9 cellular contexts compared by ENCODE assay signal in genomic region chr17:50558955-50559614, GRCh38. TPM values are rescaled to one million over a fixed set of nuclear protein-coding genes. Genes with fewer than 3 reads are reported as not detected.
DNase-seq lines count a peak whose midpoint lies in the region; ATAC-seq, FAIRE-seq and TF ChIP-seq lines count a peak whose summit lies in the region.
"Had no signal": no experiment of that assay in that cellular context is flagged by ENCODE, and none has a peak within 500 bp of the region (broad histone marks: within the 10 kb centered on the region; RNA-seq: fewer than 3 reads in every experiment).

No MANE protein-coding gene starts in this region.

- no peak for DNase-seq in GM12891 (ENCODE audit: insufficient read length, low spot score)
- peak; percentile 43 for DNase-seq in NCI-H69 (lab: John Stamatoyannopoulos, UW)
- no peak for DNase-seq in endothelial cell of umbilical vein (ENCODE audit: low read depth, low spot score)
- DNase-seq in gastrocnemius medialis, result no peak
- no peak for DNase-seq in NCI-H1694 (lab: John Stamatoyannopoulos, UW)
- no peak for DNase-seq in GDM1 (lab: John Stamatoyannopoulos, UW)
- DNase-seq in Kasumi-1 (lab: John Stamatoyannopoulos, UW), result no peak
- DNase-seq: hippocampal formation had no signal

- dilution Hi-C loops in endothelial cell of umbilical vein (cut with MboI; ENCODE audit: extremely low pct_ligation_motif_present, low sequenced_read_pairs), result no loop called here

- H3K9me3 ChIP-seq in endothelial cell of umbilical vein (replicated peaks; ENCODE audit: control insufficient read depth, insufficient read depth, low read length) (no peaks in the 10 kb centered on the region), gastrocnemius medialis (no peaks in the 10 kb centered on the region)

- peak; percentile 62 for FAIRE-seq in GM12891 (lab: Jason Lieb, UNC)
- FAIRE-seq in endothelial cell of umbilical vein (lab: Jason Lieb, UNC), result no peak

- no peaks in the 10 kb centered on the region for H3K79me2 ChIP-seq in endothelial cell of umbilical vein (ENCODE audit: control insufficient read depth, insufficient read depth, low read length)

- TF ChIP-seq CTCF in endothelial cell of umbilical vein (IDR thresholded peaks at IDR 0.05; ENCODE audit: extremely low read depth in 1 of 2, insufficient read depth in 1 of 2, low read depth in 1 of 2, low read length in 2 of 2), result no peak
- TF ChIP-seq CTCF in gastrocnemius medialis (IDR thresholded peaks at IDR 0.05 in 4 of 5, conservative IDR thresholded peaks at IDR 0.05 in 1 of 5), result no peak

- intact Hi-C loops in endothelial cell of umbilical vein (cut with micrococcal nuclease), result no loop called here
- intact Hi-C loops in gastrocnemius medialis (cut with DNase I; ENCODE audit: low total_unique reads), result no loop called here

- H3K4me1 ChIP-seq in endothelial cell of umbilical vein (ENCODE audit: control insufficient read depth, extremely low read depth, insufficient read depth, low read length) (peaks cover 7% of the 10 kb centered on the region), gastrocnemius medialis (peaks cover 14 to 25% of the 10 kb centered on the region in 2 donors)

- peaks cover 40 to 49% of the 10 kb centered on the region in 2 experiments for H3K27me3 ChIP-seq in endothelial cell of umbilical vein (ENCODE audit: control insufficient read depth in 2 of 2, insufficient read depth in 2 of 2, low read length in 2 of 2)
- peaks cover 49 to 60% (median 54%) of the 10 kb centered on the region in 3 donors for H3K27me3 ChIP-seq in gastrocnemius medialis

- BruUV-seq in endothelial cell of umbilical vein (replicated peaks; lab: Mats Ljungman, UMichigan), result no TSS peak

- TF ChIP-seq POLR2A in GM12891 (IDR thresholded peaks at IDR 0.05; ENCODE audit: low read depth, low read length) (no peak), endothelial cell of umbilical vein (IDR thresholded peaks at IDR 0.05; ENCODE audit: low read depth, low read length) (no peak), gastrocnemius medialis (IDR thresholded peaks at IDR 0.05) (no peak)

- peaks cover 0 to 3% of the 10 kb centered on the region in 2 experiments for H3K36me3 ChIP-seq in endothelial cell of umbilical vein (ENCODE audit: control insufficient read depth in 2 of 2, extremely low read depth in 1 of 2, insufficient read depth in 2 of 2, low read length in 2 of 2)
- H3K36me3 ChIP-seq in gastrocnemius medialis, result no peaks in the 10 kb centered on the region

- no peak overlapping the region for H3K4me2 ChIP-seq in endothelial cell of umbilical vein (ENCODE audit: insufficient read depth, low read length)

- no peak overlapping the region for H3K27ac ChIP-seq in endothelial cell of umbilical vein (ENCODE audit: insufficient read depth, low read depth, low read length)
- no peak overlapping the region for H3K27ac ChIP-seq in gastrocnemius medialis

- H3K9me1 ChIP-seq in endothelial cell of umbilical vein (replicated peaks; ENCODE audit: control insufficient read depth, extremely low read depth, insufficient read depth, low read length), result no peaks in the 10 kb centered on the region

- no peak overlapping the region for H3K9ac ChIP-seq in endothelial cell of umbilical vein (replicated peaks; ENCODE audit: extremely low read depth, insufficient read depth, low read length)

- no peak overlapping the region for H2AFZ ChIP-seq in endothelial cell of umbilical vein (ENCODE audit: low read depth, low read length)

- CTCF ChIA-PET in endothelial cell of umbilical vein (lab: Charles Lee), result interaction anchor here (1.0 to 2.4 kb wide), 4 partner anchors 8 to 67 kb away, joined by 3 to 17 read pairs (median 10); no protein-coding TSS in a partner anchor

- ATAC-seq in gastrocnemius medialis (no peak), HG02588 (IDR thresholded peaks at IDR 0.05; ENCODE audit: unreplicated experiment) (no peak)

- in situ Hi-C loops in gastrocnemius medialis (cut with MboI; ENCODE audit: low sequenced_read_pairs in 4 of 4), result loop anchor here in 1 of 4 donors (10.0 kb wide), 2 partner anchors 66 to 136 kb away; no protein-coding TSS in a partner anchor

- H4K20me1 ChIP-seq in endothelial cell of umbilical vein (replicated peaks; ENCODE audit: control insufficient read depth, extremely low read depth, insufficient read depth, low read length), result no peaks in the 10 kb centered on the region

- H3K4me3 ChIP-seq in endothelial cell of umbilical vein (replicated peaks in 1 of 3; ENCODE audit: insufficient read depth in 1 of 3, low read depth in 1 of 3, low read length in 3 of 3) (no peak overlapping the region), gastrocnemius medialis (peak overlapping the region in 3 of 4 donors; percentile 52 to 76 (median 55))

- POLR2A ChIA-PET in endothelial cell of umbilical vein (lab: Charles Lee), result no interaction called here

TF ChIP-seq in GM12891, 5 proteins besides CTCF, POLR2A, EP300 and RAD21:
- TF ChIP-seq SPI1 (IDR thresholded peaks at IDR 0.05; ENCODE audit: low read depth, low read length), result 0 out of 2 replicates have a peak, but pooled peaks have one; percentile 3
- TF ChIP-seq TAF1 (IDR thresholded peaks at IDR 0.05; ENCODE audit: low read depth, low read length), result no peak
- TF ChIP-seq POU2F2 (IDR thresholded peaks at IDR 0.05; ENCODE audit: low read depth, low read length), result no peak
- TF ChIP-seq POLR2AphosphoS5 (IDR thresholded peaks at IDR 0.05; ENCODE audit: low read depth, low read length), result no peak
- no peak for TF ChIP-seq PAX5 (IDR thresholded peaks at IDR 0.05; ENCODE audit: insufficient read depth, low read length, severe bottlenecking)
TF ChIP-seq in GM12891: peak in this region for 1.

TF ChIP-seq in endothelial cell of umbilical vein, 7 proteins besides CTCF, POLR2A, EP300 and RAD21:
- TF ChIP-seq JUN (IDR thresholded peaks at IDR 0.05; ENCODE audit: borderline replicate concordance, insufficient read depth, insufficient read length, low read depth), result no peak
- TF ChIP-seq EZH2 (IDR thresholded peaks at IDR 0.05; ENCODE audit: borderline replicate concordance, low read depth, low read length, severe bottlenecking), result peak; percentile 90

RNA-seq across cellular contexts. Expression of gene CACNA1G, which starts 1.4 kb away (rescaled TPM):
- not detected for polyA plus RNA-seq in GM12891 (2012; ENCODE audit: low read depth, missing spikeins)
- not detected in 2 replicates for total RNA-seq in endothelial cell of umbilical vein
- polyA plus RNA-seq in endothelial cell of umbilical vein, result not detected in 2 replicates
- 0.03 TPM in 1 of 2 replicates, not detected in the other for polyA plus RNA-seq in endothelial cell of umbilical vein (2011; cell fraction: cytosol; rRNA removed)
- 0.03 TPM in 1 of 2 replicates, not detected in the other for polyA plus RNA-seq in endothelial cell of umbilical vein (2011; cell fraction: nucleus; rRNA removed)
- not detected in 2 replicates for polyA plus RNA-seq in endothelial cell of umbilical vein (2012)
- polyA minus RNA-seq in endothelial cell of umbilical vein, result not detected in 2 replicates
- not detected for polyA minus RNA-seq in endothelial cell of umbilical vein (2011; cell fraction: cytosol; rRNA and poly(A)+ RNA removed)
- not detected in 2 replicates for polyA minus RNA-seq in endothelial cell of umbilical vein (2011; cell fraction: nucleus; rRNA and poly(A)+ RNA removed)
- under 1 TPM in 2 of 4 donors, not detected in 2; 0.09 to 0.10 TPM for total RNA-seq in gastrocnemius medialis

RNA-seq across cellular contexts. Expression of gene SPATA20, which starts 12.1 kb away (rescaled TPM):
- 26.5 TPM for polyA plus RNA-seq in GM12891 (2012; ENCODE audit: low read depth, missing spikeins)
- total RNA-seq in endothelial cell of umbilical vein (31.4 and 42.3 TPM in 2 replicates), gastrocnemius medialis (10 to 100 TPM; 22.3 to 67.9 (median 29.1) TPM)
- polyA plus RNA-seq in endothelial cell of umbilical vein, result 51.5 and 52.7 TPM in 2 replicates
- 19.0 and 26.3 TPM in 2 replicates for polyA plus RNA-seq in endothelial cell of umbilical vein (2011; cell fraction: cytosol; rRNA removed)
- 199 and 245 TPM in 2 replicates for polyA plus RNA-seq in endothelial cell of umbilical vein (2011; cell fraction: nucleus; rRNA removed)
- 35.5 and 58.2 TPM in 2 replicates for polyA plus RNA-seq in endothelial cell of umbilical vein (2012)
- 44.0 and 45.6 TPM in 2 replicates for polyA minus RNA-seq in endothelial cell of umbilical vein
- polyA minus RNA-seq in endothelial cell of umbilical vein (2011; cell fraction: cytosol; rRNA and poly(A)+ RNA removed), result 3.7 TPM
- polyA minus RNA-seq in endothelial cell of umbilical vein (2011; cell fraction: nucleus; rRNA and poly(A)+ RNA removed), result 52.6 and 72.8 TPM in 2 replicates

RNA-seq across cellular contexts. Expression of gene EPN3, which starts 26.6 kb away (rescaled TPM):
- polyA plus RNA-seq in GM12891 (2012; ENCODE audit: low read depth, missing spikeins), result not detected
- total RNA-seq in endothelial cell of umbilical vein (not detected in 2 replicates), gastrocnemius medialis (not detected)
- polyA plus RNA-seq in endothelial cell of umbilical vein, result not detected in 2 replicates
- polyA plus RNA-seq in endothelial cell of umbilical vein (2011; cell fraction: cytosol; rRNA removed), result 0.03 TPM in 1 of 2 replicates, not detected in the other
- polyA plus RNA-seq in endothelial cell of umbilical vein (2011; cell fraction: nucleus; rRNA removed), result 0.07 TPM in 1 of 2 replicates, not detected in the other
- 0.13 TPM in 1 of 2 replicates, not detected in the other for polyA plus RNA-seq in endothelial cell of umbilical vein (2012)
- not detected in 2 replicates for polyA minus RNA-seq in endothelial cell of umbilical vein
- polyA minus RNA-seq in endothelial cell of umbilical vein (2011; cell fraction: cytosol; rRNA and poly(A)+ RNA removed), result not detected
- not detected in 2 replicates for polyA minus RNA-seq in endothelial cell of umbilical vein (2011; cell fraction: nucleus; rRNA and poly(A)+ RNA removed)

RNA-seq across cellular contexts. Expression of gene MYCBPAP, which starts 50.8 kb away (rescaled TPM):
- polyA plus RNA-seq in GM12891 (2012; ENCODE audit: low read depth, missing spikeins), result 2.4 TPM
- 0.25 and 0.66 TPM in 2 replicates for total RNA-seq in endothelial cell of umbilical vein
- polyA plus RNA-seq in endothelial cell of umbilical vein, result 0.05 and 0.40 TPM in 2 replicates
- polyA plus RNA-seq in endothelial cell of umbilical vein (2011; cell fraction: cytosol; rRNA removed), result 0.22 and 0.27 TPM in 2 replicates
- 1.6 TPM in 2 replicates for polyA plus RNA-seq in endothelial cell of umbilical vein (2011; cell fraction: nucleus; rRNA removed)
- 0.46 and 0.83 TPM in 2 replicates for polyA plus RNA-seq in endothelial cell of umbilical vein (2012)
- polyA minus RNA-seq in endothelial cell of umbilical vein, result 0.25 TPM in 1 of 2 replicates, not detected in the other
- polyA minus RNA-seq in endothelial cell of umbilical vein (2011; cell fraction: cytosol; rRNA and poly(A)+ RNA removed), result not detected
- 0.38 and 1.4 TPM in 2 replicates for polyA minus RNA-seq in endothelial cell of umbilical vein (2011; cell fraction: nucleus; rRNA and poly(A)+ RNA removed)
- not detected for total RNA-seq in gastrocnemius medialis

Comparison
In these comparisons a context has a peak if more than half of its experiments do, and no peak if none do; other contexts are left out.
1. H3K4me3 ChIP-seq: peak in gastrocnemius medialis (3 of 4); none in endothelial cell of umbilical vein (0 of 3).